ENCODE assay signal across 24 cellular contexts in the genomic region with DNA sequence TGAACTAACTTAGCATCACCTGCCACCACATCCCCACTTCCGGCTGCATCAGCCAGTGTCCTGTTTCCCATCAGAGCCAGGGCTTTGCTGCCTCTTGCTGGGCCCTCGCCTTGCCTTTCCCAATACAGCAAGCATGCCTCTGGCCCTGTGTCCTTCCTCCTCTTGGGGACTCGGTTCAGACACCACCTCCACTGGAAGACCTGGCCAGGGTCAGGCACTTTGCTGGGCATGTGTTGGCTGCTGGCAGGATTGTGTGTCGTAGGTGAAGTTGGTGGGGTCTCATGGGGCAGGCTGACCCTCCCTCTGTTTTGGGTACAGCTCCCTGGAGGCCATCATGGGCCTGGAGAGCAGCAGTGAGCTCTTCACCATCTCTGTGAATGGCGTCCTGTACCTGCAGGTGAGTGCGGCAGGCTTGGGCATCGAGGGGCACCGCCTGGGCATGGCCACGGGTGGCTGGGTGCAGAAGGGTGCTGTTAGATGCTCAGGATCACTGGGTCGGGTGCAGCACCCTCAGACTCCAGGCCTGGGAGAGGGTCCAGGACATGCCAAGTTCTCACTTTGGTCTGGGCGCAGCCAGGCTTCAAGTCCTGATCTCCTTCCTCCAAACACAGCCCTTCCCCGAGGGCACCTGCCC. TPM values are rescaled to one million over a fixed set of nuclear protein-coding genes. Genes with fewer than 3 reads are reported as not detected.
DNase-seq lines count a peak whose midpoint lies in the region; ATAC-seq and TF ChIP-seq lines count a peak whose summit lies in the region.
"Had no signal": no experiment of that assay in that cellular context is flagged by ENCODE, and none has a peak within 500 bp of the region (broad histone marks: within the 10 kb centered on the region; RNA-seq: fewer than 3 reads in every experiment).

No MANE protein-coding gene starts in this region.

- peak overlapping the region; percentile 42 for H3K27ac Mint-ChIP-seq in chondrocyte (ENCODE audit: unreplicated experiment)
- no peak overlapping the region for H3K27ac Mint-ChIP-seq in neural crest cell (ENCODE audit: unreplicated experiment)
- H3K27ac Mint-ChIP-seq: activated CD4-positive, alpha-beta T cell treated with anti-CD3 and anti-CD28 coated beads, Interleukin-2, amount 10 ng/mL, durations not matched to agents 7 days and 5 days; activated naive CD8-positive, alpha-beta T cell treated with anti-CD3 and anti-CD28 coated beads for 36 hours; T-helper 2 cell treated with Interferon-gamma antibody and Interleukin-4, amounts not matched to agents 5 μg/mL and 100 μg/mL, for 36 hours had no signal

- H3K4me1 Mint-ChIP-seq in chondrocyte (ENCODE audit: low read depth) (peaks cover 43% of the 10 kb centered on the region), neural crest cell (peaks cover 2% of the 10 kb centered on the region)

- ATAC-seq in Right ventricle myocardium inferior, result no peak

- peak; percentile 74 for DNase-seq in cardiac septum (ENCODE audit: low spot score)
- no peak for DNase-seq in Right ventricle myocardium inferior (ENCODE audit: missing footprints)
- DNase-seq in chondrocyte (ENCODE audit: low spot score), result peak; percentile 73
- DNase-seq in neural crest cell (ENCODE audit: low read depth, low spot score), result no peak
- DNase-seq in COLO829 (ENCODE audit: low spot score), result no peak
- DNase-seq in cerebellar nuclear complex (lab: John Stamatoyannopoulos, UW), result no peak
- no peak for DNase-seq in NCI-H748 treated with DMSO at 0.1 percent for 48 hours (lab: John Stamatoyannopoulos, UW)
- DNase-seq in GM19240 (ENCODE audit: insufficient read length, low spot score), result no peak
- DNase-seq: activated CD4-positive, alpha-beta T cell treated with anti-CD3 and anti-CD28 coated beads, Interleukin-2, amount 10 ng/mL, durations not matched to agents 7 days and 5 days; activated naive CD8-positive, alpha-beta T cell treated with anti-CD3 and anti-CD28 coated beads for 36 hours; BE2C; DND-41; effector CD8-positive, alpha-beta T cell; foreskin melanocyte; mammary epithelial cell; NCI-H1048; NCI-H187 treated with DMSO at 0.1 percent for 48 hours; NCI-H226; occipital lobe; small intestine; stimulated activated CD4-positive, alpha-beta T cell treated with anti-CD3 and anti-CD28 coated beads, Interleukin-2, amount 100 ng/mL, for 24 hours; WERI-Rb-1 had no signal

- H3K9me3 Mint-ChIP-seq in chondrocyte (ENCODE audit: low read depth) (no peaks in the 10 kb centered on the region), neural crest cell (no peaks in the 10 kb centered on the region)
- H3K9me3 Mint-ChIP-seq: activated CD4-positive, alpha-beta T cell treated with anti-CD3 and anti-CD28 coated beads, Interleukin-2, amount 10 ng/mL, durations not matched to agents 7 days and 5 days; activated naive CD8-positive, alpha-beta T cell treated with anti-CD3 and anti-CD28 coated beads for 36 hours; T-helper 2 cell treated with Interferon-gamma antibody and Interleukin-4, amounts not matched to agents 5 μg/mL and 100 μg/mL, for 36 hours had no signal

- TF ChIP-seq CTCF in chondrocyte (IDR thresholded peaks at IDR 0.05) (no peak), neural crest cell (conservative IDR thresholded peaks at IDR 0.05) (no peak)

- H3K4me3 Mint-ChIP-seq in chondrocyte (ENCODE audit: unreplicated experiment) (peak overlapping the region; percentile 42), neural crest cell (peak overlapping the region; percentile 41)
- H3K4me3 Mint-ChIP-seq: activated CD4-positive, alpha-beta T cell treated with anti-CD3 and anti-CD28 coated beads, Interleukin-2, amount 10 ng/mL, durations not matched to agents 7 days and 5 days; activated naive CD8-positive, alpha-beta T cell treated with anti-CD3 and anti-CD28 coated beads for 36 hours; T-helper 2 cell treated with Interferon-gamma antibody and Interleukin-4, amounts not matched to agents 5 μg/mL and 100 μg/mL, for 36 hours had no signal

- H3K27me3 Mint-ChIP-seq in chondrocyte (ENCODE audit: low read depth) (no peaks in the 10 kb centered on the region), neural crest cell (ENCODE audit: low read depth) (peaks cover 43% of the 10 kb centered on the region)

- H3K36me3 Mint-ChIP-seq in chondrocyte (ENCODE audit: low read depth) (peaks cover 5% of the 10 kb centered on the region), neural crest cell (ENCODE audit: low read depth) (peaks cover 3% of the 10 kb centered on the region)

- intact Hi-C loops in cardiac septum (cut with DNase I), result no loop called here
- intact Hi-C loops in Right ventricle myocardium inferior (cut with DNase I), result loop anchor here (10.0 kb wide), 1 partner anchor 99 kb away; no protein-coding TSS in a partner anchor

RNA-seq across cellular contexts. Expression of a gene that starts 6.6 kb away (rescaled TPM):
- 0.62 TPM for total RNA-seq in cardiac septum
- total RNA-seq in Right ventricle myocardium inferior, result 0.51 TPM
- total RNA-seq in chondrocyte, result 1.8 to 10.3 TPM (median 9.4 TPM) in 3 replicates
- 2.6 and 2.8 TPM in 2 replicates for total RNA-seq in neural crest cell
- total RNA-seq: activated CD4-positive, alpha-beta T cell treated with anti-CD3 and anti-CD28 coated beads, Interleukin-2, amount 10 ng/mL, durations not matched to agents 7 days and 5 days had no signal

RNA-seq across cellular contexts. Expression of a gene that starts 26.9 kb away (rescaled TPM):
- total RNA-seq in cardiac septum (14.3 TPM), Right ventricle myocardium inferior (20.6 TPM), chondrocyte (12.2 to 25.6 TPM (median 24.4 TPM) in 3 replicates), neural crest cell (0.23 and 0.25 TPM in 2 replicates)
- total RNA-seq: activated CD4-positive, alpha-beta T cell treated with anti-CD3 and anti-CD28 coated beads, Interleukin-2, amount 10 ng/mL, durations not matched to agents 7 days and 5 days; activated naive CD8-positive, alpha-beta T cell treated with anti-CD3 and anti-CD28 coated beads for 36 hours; RPMI7951 had no signal

RNA-seq across cellular contexts. Expression of a gene that starts 38.1 kb away (rescaled TPM):
- total RNA-seq in cardiac septum, result 29.5 TPM
- 26.2 TPM for total RNA-seq in Right ventricle myocardium inferior
- total RNA-seq in chondrocyte, result 24.9 to 36.7 TPM (median 29.7 TPM) in 3 replicates
- total RNA-seq in neural crest cell, result 63.2 and 65.8 TPM in 2 replicates

Comparison
In these comparisons a context has a peak if more than half of its experiments do, and no peak if none do; other contexts are left out.
1. DNase-seq: peak in cardiac septum (single experiment) and chondrocyte (single experiment); none in Right ventricle myocardium inferior (single experiment), neural crest cell (single experiment), COLO829 (single experiment), cerebellar nuclear complex (0 of 2), NCI-H748 treated with DMSO at 0.1 percent for 48 hours (single experiment) and GM19240 (single experiment).
2. RNA of a gene that starts 26.9 kb away (total RNA-seq): 12.2 to 25.6 TPM in chondrocyte, 20.6 TPM in Right ventricle myocardium inferior (single experiment) and 14.3 TPM in cardiac septum (single experiment); 0.23 to 0.25 TPM in neural crest cell; every median in the first group is over 10 times any median in the second.